27 cellular contexts compared by ENCODE assay signal in genomic region chr18:40938615-40939014, GRCh38.
DNase-seq lines count a peak whose midpoint lies in the region; ATAC-seq, FAIRE-seq and TF ChIP-seq lines count a peak whose summit lies in the region.
"Had no signal": no experiment of that assay in that cellular context is flagged by ENCODE, and none has a peak within 500 bp of the region (broad histone marks: within the 10 kb centered on the region; RNA-seq: fewer than 3 reads in every experiment).

No MANE protein-coding gene starts in this region.

- H2BK120ac ChIP-seq in IMR-90 (ENCODE audit: low read depth, low read length) = no peak overlapping the region

- H2AK9ac ChIP-seq in IMR-90 (replicated peaks; ENCODE audit: low read depth, low read length, poor library complexity) = no peak overlapping the region

- no peak overlapping the region for H2BK5ac ChIP-seq in IMR-90 (ENCODE audit: low read depth, low read length, poor library complexity, severe bottlenecking)

- no peak overlapping the region for H3K18ac ChIP-seq in IMR-90 (ENCODE audit: low read depth, low read length)

- FAIRE-seq in D721Med (lab: Jason Lieb, UNC) (peak; percentile 70), K562 (lab: Jason Lieb, UNC) (no peak)
- FAIRE-seq: A549, GM12878, GM12892, GM18507 had no signal

- H3K4me1 Mint-ChIP-seq in activated T-cell treated with anti-CD3 and anti-CD28 coated beads, Interleukin-2, amount 50 U/mL, for 72 hours (ENCODE audit: low read depth) = no peaks in the 10 kb centered on the region
- H3K4me1 Mint-ChIP-seq in immature natural killer cell = no peaks in the 10 kb centered on the region
- H3K4me1 Mint-ChIP-seq: B cell had no signal

- H4K20me1 ChIP-seq in SK-N-SH (ENCODE audit: insufficient read depth) = no peaks in the 10 kb centered on the region
- H4K20me1 ChIP-seq in IMR-90 (ENCODE audit: insufficient read depth, low read length) = no peaks in the 10 kb centered on the region
- no peaks in the 10 kb centered on the region for H4K20me1 ChIP-seq in K562 (replicated peaks; ENCODE audit: control insufficient read depth, insufficient read depth, low read length)
- H4K20me1 ChIP-seq: BLaER1 treated with 17β-estradiol and CSF1 and Interleukin-3, amounts not matched to agents 10 nM and 100 nM had no signal

- H3K27ac ChIP-seq in SK-N-SH (ENCODE audit: low read depth in 2 of 2, low read length in 1 of 2) = no peak overlapping the region
- no peak overlapping the region for H3K27ac ChIP-seq in IMR-90 (ENCODE audit: insufficient read depth, low read length)
- no peak overlapping the region for H3K27ac ChIP-seq in K562 (ENCODE audit: extremely low read depth, low read depth, low read length)
- H3K27ac ChIP-seq: A549; BLaER1 treated with 17β-estradiol and CSF1 and Interleukin-3, amounts not matched to agents 10 nM and 100 nM; C4-2B had no signal

- DNase-seq in SK-N-SH = no peak
- DNase-seq in D721Med (ENCODE audit: insufficient read length, low spot score) = no peak
- no peak for DNase-seq in IMR-90
- DNase-seq in K562 (ENCODE audit: extremely low read depth in 1 of 4, low spot score in 3 of 4) = no peak
- no peak for DNase-seq in activated T-cell treated with anti-CD3 and anti-CD28 coated beads, Interleukin-2, amount 50 U/mL, for 72 hours
- DNase-seq in immature natural killer cell = no peak
- DNase-seq: AML-193; Caco-2; Calu3; CD4-positive, alpha-beta T cell; CD8-positive, alpha-beta T cell; DMS 273 treated with DMSO at 0.1 percent for 48 hours; DMS153; DMS53; DMS79; DND-41; EL; GDM1 had no signal

- H3K27ac Mint-ChIP-seq in activated T-cell treated with anti-CD3 and anti-CD28 coated beads, Interleukin-2, amount 50 U/mL, for 72 hours = no peak overlapping the region
- H3K27ac Mint-ChIP-seq in immature natural killer cell = no peak overlapping the region
- H3K27ac Mint-ChIP-seq: B cell; CD4-positive, alpha-beta T cell; CD8-positive, alpha-beta T cell had no signal

- H2AFZ ChIP-seq in SK-N-SH (ENCODE audit: low read depth) = no peak overlapping the region
- H2AFZ ChIP-seq in IMR-90 (replicated peaks; ENCODE audit: low read length, poor library complexity) = no peak overlapping the region
- H2AFZ ChIP-seq in K562 (ENCODE audit: low read depth, low read length) = no peak overlapping the region

- ATAC-seq in SK-N-SH treated with all-trans-retinoic acid at 6 μM for 48 hours = no peak
- no peak for ATAC-seq in IMR-90 (ENCODE audit: low read depth)
- ATAC-seq in K562 = no peak
- no peak for ATAC-seq in activated T-cell treated with anti-CD3 and anti-CD28 coated beads, Interleukin-2, amount 50 U/mL, for 72 hours (replicated peaks in 1 of 2)
- no peak for ATAC-seq in GM21360 (IDR thresholded peaks at IDR 0.05; ENCODE audit: unreplicated experiment)
- ATAC-seq: A549; CD8-positive, alpha-beta T cell; GM12878 had no signal

- H3K9ac ChIP-seq in SK-N-SH = no peak overlapping the region
- H3K9ac ChIP-seq in IMR-90 (ENCODE audit: low read depth, low read length) = no peak overlapping the region
- no peak overlapping the region for H3K9ac ChIP-seq in K562 (ENCODE audit: insufficient read depth in 1 of 2, low read depth in 2 of 2, low read length in 2 of 2)
- H3K9ac ChIP-seq: BLaER1 treated with 17β-estradiol and CSF1 and Interleukin-3, amounts not matched to agents 10 nM and 100 nM had no signal

- no peak overlapping the region for H3K4ac ChIP-seq in IMR-90 (ENCODE audit: low read depth, low read length)

- CTCF ChIA-PET in SK-N-SH (lab: Yijun Ruan, JAX) (interaction anchor here (1.0 kb wide), 1 partner anchor 9 kb away, joined by 3 read pairs; no protein-coding TSS in a partner anchor), IMR-90 (lab: Yijun Ruan, JAX) (no interaction called here), K562 (lab: Yijun Ruan, JAX; ENCODE audit: low intra/inter-chr PET ratio) (no interaction called here)

- TF ChIP-seq POLR2A in IMR-90 (IDR thresholded peaks at IDR 0.05; ENCODE audit: low read depth, low read length) (no peak), K562 (conservative IDR thresholded peaks at IDR 0.05) (no peak)

- H3K4me3 ChIP-seq in SK-N-SH (ENCODE audit: low read depth in 2 of 2, low read length in 1 of 2) (no peak overlapping the region), IMR-90 (ENCODE audit: insufficient read depth, low read depth, low read length) (no peak overlapping the region), K562 (no peak overlapping the region)
- H3K4me3 ChIP-seq: A549; BLaER1 treated with 17β-estradiol and CSF1 and Interleukin-3, amounts not matched to agents 10 nM and 100 nM; GM12878 had no signal

- H3K9me3 ChIP-seq in SK-N-SH (no peaks in the 10 kb centered on the region), IMR-90 (ENCODE audit: control insufficient read depth, insufficient read depth, low read length) (no peaks in the 10 kb centered on the region), K562 (replicated peaks; ENCODE audit: control insufficient read depth, insufficient read depth, low read depth, low read length) (no peaks in the 10 kb centered on the region)
- H3K9me3 ChIP-seq: A549; BLaER1 treated with 17β-estradiol and CSF1 and Interleukin-3, amounts not matched to agents 10 nM and 100 nM; Caco-2 had no signal

- H3K4me2 ChIP-seq in SK-N-SH (no peak overlapping the region), IMR-90 (ENCODE audit: low read depth, low read length) (no peak overlapping the region), K562 (ENCODE audit: insufficient read depth, low read length) (no peak overlapping the region)
- H3K4me2 ChIP-seq: A549; BLaER1 treated with 17β-estradiol and CSF1 and Interleukin-3, amounts not matched to agents 10 nM and 100 nM had no signal

- no peak overlapping the region for H4K5ac ChIP-seq in IMR-90 (ENCODE audit: low read depth, low read length)

- no peaks in the 10 kb centered on the region for H3K4me1 ChIP-seq in SK-N-SH (ENCODE audit: control insufficient read depth in 1 of 2, insufficient read depth in 2 of 2, low read depth in 1 of 2, low read length in 1 of 2)
- H3K4me1 ChIP-seq in IMR-90 (ENCODE audit: control insufficient read depth, insufficient read depth, low read length) = no peaks in the 10 kb centered on the region
- no peaks in the 10 kb centered on the region for H3K4me1 ChIP-seq in K562 (replicated peaks in 1 of 2; ENCODE audit: control insufficient read depth in 2 of 2, insufficient read depth in 2 of 2, low read length in 2 of 2)
- H3K4me1 ChIP-seq: A549; BLaER1 treated with 17β-estradiol and CSF1 and Interleukin-3, amounts not matched to agents 10 nM and 100 nM; Caco-2 had no signal

- H3K23ac ChIP-seq in IMR-90 (ENCODE audit: low read depth, low read length) = no peak overlapping the region

- H3K27me3 Mint-ChIP-seq in activated T-cell treated with anti-CD3 and anti-CD28 coated beads, Interleukin-2, amount 50 U/mL, for 72 hours (ENCODE audit: low read depth) = no peaks in the 10 kb centered on the region
- H3K27me3 Mint-ChIP-seq in immature natural killer cell (ENCODE audit: low read depth in 3 of 3) = peaks cover 0 to 3% (median 2%) of the 10 kb centered on the region in 3 donors
- H3K27me3 Mint-ChIP-seq: B cell; CD4-positive, alpha-beta T cell had no signal

- TF ChIP-seq CTCF in SK-N-SH (IDR thresholded peaks at IDR 0.05) (no peak), D721Med (IDR thresholded peaks at IDR 0.05; ENCODE audit: insufficient read depth, missing control alignments) (no peak), IMR-90 (conservative IDR thresholded peaks at IDR 0.05; ENCODE audit: low read depth, low read length) (no peak), K562 (IDR thresholded peaks at IDR 0.05 in 2 of 3, conservative IDR thresholded peaks at IDR 0.05 in 1 of 3; ENCODE audit: insufficient read depth in 2 of 3, low read depth in 1 of 3, low read length in 3 of 3) (no peak)

- dilution Hi-C loops in IMR-90 (cut with HindIII; ENCODE audit: low sequenced_read_pairs, unreplicated experiment) = no loop called here

- H3K4me3 Mint-ChIP-seq in activated T-cell treated with anti-CD3 and anti-CD28 coated beads, Interleukin-2, amount 50 U/mL, for 72 hours = no peak overlapping the region
- no peak overlapping the region for H3K4me3 Mint-ChIP-seq in immature natural killer cell
- H3K4me3 Mint-ChIP-seq: B cell; CD4-positive, alpha-beta T cell; CD8-positive, alpha-beta T cell had no signal

- H2BK15ac ChIP-seq in IMR-90 (ENCODE audit: low read depth, low read length) = no peak overlapping the region

- no peak overlapping the region for H3K14ac ChIP-seq in IMR-90 (replicated peaks; ENCODE audit: low read depth, low read length)

- in situ Hi-C loops in IMR-90 (cut with MboI; ENCODE audit: low sequenced_read_pairs) (no loop called here), K562 (cut with MboI) (no loop called here)

- H3K9me3 Mint-ChIP-seq in activated T-cell treated with anti-CD3 and anti-CD28 coated beads, Interleukin-2, amount 50 U/mL, for 72 hours = peaks cover 2 to 13% of the 10 kb centered on the region in 2 donors
- peaks cover 4 to 70% (median 19%) of the 10 kb centered on the region in 6 donors for H3K9me3 Mint-ChIP-seq in immature natural killer cell

- no peaks in the 10 kb centered on the region for H3K9me1 ChIP-seq in IMR-90 (ENCODE audit: insufficient read depth, low read length)
- H3K9me1 ChIP-seq in K562 (ENCODE audit: control insufficient read depth, insufficient read depth, low read length) = no peaks in the 10 kb centered on the region

- BruUV-seq in IMR-90 (replicated peaks; lab: Mats Ljungman, UMichigan) = no TSS peak
- no TSS peak for BruUV-seq in K562 (replicated peaks; lab: Mats Ljungman, UMichigan)

- H3F3A ChIP-seq in SK-N-SH (replicated peaks; ENCODE audit: insufficient read depth) = no peaks in the 10 kb centered on the region

- no peak overlapping the region for H2BK20ac ChIP-seq in IMR-90 (ENCODE audit: low read depth, low read length)

- no peak overlapping the region for H3K56ac ChIP-seq in IMR-90 (ENCODE audit: extremely low read depth, insufficient read depth, low read length)

- H3K79me2 ChIP-seq in SK-N-SH (ENCODE audit: insufficient read depth) (no peaks in the 10 kb centered on the region), K562 (ENCODE audit: control insufficient read depth, insufficient read depth, low read length) (no peaks in the 10 kb centered on the region)

- TF ChIP-seq EP300 in SK-N-SH (IDR thresholded peaks at IDR 0.05; ENCODE audit: borderline replicate concordance in 1 of 2, low read depth in 1 of 2, low read length in 1 of 2) (no peak), K562 (IDR thresholded peaks at IDR 0.05; ENCODE audit: low read length) (no peak)

- intact Hi-C loops in IMR-90 (cut with micrococcal nuclease) (no loop called here), K562 (cut with micrococcal nuclease) (no loop called here)

- no peaks in the 10 kb centered on the region for H3K9me2 ChIP-seq in SK-N-SH

- WGBS in SK-N-SH (ENCODE audit: low lambda C conversion rate) = 86% methylated on average over 2 of the region's 2 CpGs
- no CpG with 5 or more reads among the region's 2 CpGs for WGBS in IMR-90 (ENCODE audit: extremely low coverage in 2 of 2, insufficient read length in 1 of 2), 2 experiments
- 0% methylated on average over 2 of the region's 2 CpGs for WGBS in K562 (ENCODE audit: insufficient coverage, low coverage, missing lambda C conversion rate)

- H4K8ac ChIP-seq in IMR-90 (ENCODE audit: low read depth in 2 of 2, low read length in 2 of 2) = no peak overlapping the region

- H3K79me1 ChIP-seq in IMR-90 (ENCODE audit: low read depth in 1 of 2, low read length in 2 of 2) = no peaks in the 10 kb centered on the region

- POLR2A ChIA-PET in SK-N-SH (lab: Yijun Ruan, JAX) (no interaction called here), IMR-90 (lab: Charles Lee; ENCODE audit: unreplicated experiment) (no interaction called here), K562 (lab: Yijun Ruan, JAX) (no interaction called here)

- H3K27me3 ChIP-seq in SK-N-SH (ENCODE audit: insufficient read depth) (no peaks in the 10 kb centered on the region), IMR-90 (ENCODE audit: control insufficient read depth, insufficient read depth, low read length) (no peaks in the 10 kb centered on the region), K562 (ENCODE audit: control insufficient read depth in 2 of 2, insufficient read depth in 2 of 2, low read length in 2 of 2) (no peaks in the 10 kb centered on the region)
- H3K27me3 ChIP-seq: BLaER1 treated with 17β-estradiol and CSF1 and Interleukin-3, amounts not matched to agents 10 nM and 100 nM had no signal

- H2AK5ac ChIP-seq in IMR-90 (ENCODE audit: low read depth, low read length) = no peak overlapping the region

- H3K36me3 Mint-ChIP-seq in activated T-cell treated with anti-CD3 and anti-CD28 coated beads, Interleukin-2, amount 50 U/mL, for 72 hours (ENCODE audit: insufficient read depth in 2 of 2) = no peaks in the 10 kb centered on the region
- H3K36me3 Mint-ChIP-seq in immature natural killer cell = no peaks in the 10 kb centered on the region
- H3K36me3 Mint-ChIP-seq: CD8-positive, alpha-beta T cell had no signal

- H3K36me3 ChIP-seq in SK-N-SH (replicated peaks in 1 of 2; ENCODE audit: control insufficient read depth in 1 of 2, insufficient read depth in 2 of 2, low read length in 1 of 2) (no peaks in the 10 kb centered on the region), IMR-90 (ENCODE audit: control insufficient read depth, insufficient read depth, low read length) (no peaks in the 10 kb centered on the region), K562 (ENCODE audit: control insufficient read depth, insufficient read depth, low read length) (no peaks in the 10 kb centered on the region)
- H3K36me3 ChIP-seq: BLaER1 treated with 17β-estradiol and CSF1 and Interleukin-3, amounts not matched to agents 10 nM and 100 nM had no signal

- no peak for TF ChIP-seq RAD21 in SK-N-SH (IDR thresholded peaks at IDR 0.05; ENCODE audit: low read length)
- TF ChIP-seq RAD21 in IMR-90 (IDR thresholded peaks at IDR 0.05; ENCODE audit: low read length) = no peak
- TF ChIP-seq RAD21 in K562 (CRISPR knock-in tag; conservative IDR thresholded peaks at IDR 0.05 in 1 of 2, IDR thresholded peaks at IDR 0.05 in 1 of 2) = no peak

- H4K91ac ChIP-seq in IMR-90 (ENCODE audit: insufficient read depth, low read depth, low read length) = no peak overlapping the region
